In the genomic region with DNA sequence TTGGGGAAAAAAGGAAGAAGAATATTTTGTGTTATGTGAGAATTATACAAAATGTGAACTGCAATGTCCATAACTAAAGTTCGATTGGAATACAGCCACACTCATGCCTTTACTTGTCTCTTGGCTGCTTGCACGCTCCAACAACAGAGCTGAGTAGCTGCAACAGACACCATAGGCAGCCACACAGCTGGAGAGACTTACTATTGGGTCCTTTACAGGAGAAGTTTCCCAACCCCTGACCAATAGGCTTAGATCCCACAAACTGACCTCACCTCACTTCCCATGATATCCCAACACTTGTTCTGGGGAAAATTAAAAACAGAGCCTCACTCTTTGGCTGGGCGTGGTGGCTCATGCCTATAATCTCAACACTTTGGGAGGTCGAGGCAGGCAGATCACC, we compare ENCODE assay signal across 14 cellular contexts.
DNase-seq lines count a peak whose midpoint lies in the region; ATAC-seq and TF ChIP-seq lines count a peak whose summit lies in the region.
"Had no signal": no experiment of that assay in that cellular context is flagged by ENCODE, and none has a peak within 500 bp of the region (broad histone marks: within the 10 kb centered on the region; RNA-seq: fewer than 3 reads in every experiment).

No MANE protein-coding gene starts in this region.

- no peak overlapping the region for H3K4me3 ChIP-seq in epithelial cell of esophagus (ENCODE audit: low read length)
- H3K4me3 ChIP-seq: GM23338 had no signal

- ATAC-seq in GM21423 (IDR thresholded peaks at IDR 0.05; ENCODE audit: unreplicated experiment) (no peak), GM19395 (IDR thresholded peaks at IDR 0.05; ENCODE audit: unreplicated experiment) (no peak)
- ATAC-seq: GM23338 had no signal

- TF ChIP-seq CTCF in epithelial cell of esophagus (IDR thresholded peaks at IDR 0.05; ENCODE audit: insufficient read depth, low read depth, low read length, missing control alignments) = no peak

- DNase-seq in amniotic epithelial cell (ENCODE audit: low read depth) = peak; percentile 7
- peak; percentile 10 for DNase-seq in epithelial cell of esophagus (ENCODE audit: low read depth)
- peak; percentile 37 for DNase-seq in fibroblast of peridontal ligament (ENCODE audit: extremely low read depth)
- DNase-seq in mesenteric fat pad (ENCODE audit: low spot score) = peak; percentile 45
- DNase-seq in HK-2 (ENCODE audit: unreplicated experiment) = no peak
- DNase-seq: ACHN; AML-193; Caco-2; CD4-positive, alpha-beta T cell; HCEC 1CT; IMR-90 had no signal
